In the genomic region with DNA sequence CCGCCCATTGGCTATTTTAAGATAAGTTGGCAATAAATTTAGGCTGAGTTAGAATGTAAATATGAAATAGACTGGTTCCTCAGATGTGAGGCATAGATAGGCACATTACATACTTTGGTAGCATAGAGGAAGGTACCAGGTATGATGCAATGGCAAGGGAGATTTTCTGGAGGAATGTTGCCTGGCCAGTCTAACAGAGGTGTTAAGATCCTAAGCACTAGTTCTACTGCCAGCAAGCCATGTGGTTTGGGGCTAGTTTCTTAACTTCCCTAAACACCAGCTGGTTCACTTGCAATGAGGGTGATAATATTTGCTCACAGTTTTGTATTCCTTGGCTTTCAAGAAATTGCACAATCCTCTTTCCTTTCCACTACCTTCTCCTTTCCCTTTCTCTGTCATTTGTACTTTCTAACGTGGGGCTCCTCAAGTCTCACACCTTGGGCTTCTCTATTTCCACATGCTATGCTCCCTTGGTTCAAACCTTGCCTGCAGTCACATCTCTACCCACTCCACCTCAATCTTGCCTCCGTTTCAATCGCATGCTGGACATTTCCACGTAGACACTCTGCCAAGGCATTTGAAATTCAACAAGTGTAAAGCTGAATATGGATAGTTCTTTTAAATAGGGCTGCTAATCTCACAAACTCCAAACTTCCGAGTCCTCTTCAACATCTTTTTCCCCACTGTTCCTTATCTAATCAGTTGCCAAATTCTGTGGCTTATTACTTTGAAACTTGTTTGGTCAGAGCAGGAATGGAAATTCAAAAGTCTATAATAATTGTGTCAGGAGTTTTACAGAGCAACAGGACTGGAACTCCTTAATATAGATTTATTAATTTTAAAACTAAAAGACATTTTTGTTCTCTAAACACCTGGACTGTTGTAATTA, we compare ENCODE assay signal across 11 cellular contexts. TPM values are rescaled to one million over a fixed set of nuclear protein-coding genes. Genes with fewer than 3 reads are reported as not detected.
DNase-seq lines count a peak whose midpoint lies in the region; ATAC-seq and TF ChIP-seq lines count a peak whose summit lies in the region.
"Had no signal": no experiment of that assay in that cellular context is flagged by ENCODE, and none has a peak within 500 bp of the region (broad histone marks: within the 10 kb centered on the region; RNA-seq: fewer than 3 reads in every experiment).

No MANE protein-coding gene starts in this region.

- peaks cover 0 to 4% (median 0%) of the 10 kb centered on the region in 7 donors for H3K9me3 Mint-ChIP-seq in naive B cell
- H3K9me3 Mint-ChIP-seq in activated CD8-positive, alpha-beta T cell treated with anti-CD3 and anti-CD28 coated beads, Interleukin-2, amount 10 ng/mL, durations not matched to agents 7 days and 5 days (ENCODE audit: insufficient read depth): no peaks in the 10 kb centered on the region
- H3K9me3 Mint-ChIP-seq: nephron had no signal

- no peaks in the 10 kb centered on the region for H3K4me1 ChIP-seq in uterus

- CTCF ChIA-PET in activated CD8-positive, alpha-beta T cell treated with anti-CD3 and anti-CD28 coated beads, Interleukin-2, amount 10 ng/mL, durations not matched to agents 7 days and 5 days (lab: Charles Lee): no interaction called here

- H3K9me3 ChIP-seq in uterus: no peaks in the 10 kb centered on the region

- peak overlapping the region in 4 of 8 donors; percentile 22 to 48 (median 26) for H3K4me3 Mint-ChIP-seq in naive B cell
- H3K4me3 Mint-ChIP-seq in activated CD8-positive, alpha-beta T cell treated with anti-CD3 and anti-CD28 coated beads, Interleukin-2, amount 10 ng/mL, durations not matched to agents 7 days and 5 days: no peak overlapping the region
- H3K4me3 Mint-ChIP-seq: activated naive CD8-positive, alpha-beta T cell treated with anti-CD3 and anti-CD28 coated beads, Interleukin-2, amount 10 ng/mL, durations not matched to agents 7 days and 5 days; nephron had no signal

- POLR2A ChIA-PET in activated CD8-positive, alpha-beta T cell treated with anti-CD3 and anti-CD28 coated beads, Interleukin-2, amount 10 ng/mL, durations not matched to agents 7 days and 5 days (lab: Charles Lee): no interaction called here

- TF ChIP-seq CTCF in cardiac fibroblast (IDR thresholded peaks at IDR 0.05; ENCODE audit: low read depth, low read length) (no peak), uterus (IDR thresholded peaks at IDR 0.05) (no peak)

- H3K27ac ChIP-seq in uterus: no peak overlapping the region

- ATAC-seq in naive B cell (ENCODE audit: low read depth in 2 of 2): no peak
- ATAC-seq in activated CD8-positive, alpha-beta T cell treated with anti-CD3 and anti-CD28 coated beads, Interleukin-2, amount 10 ng/mL, durations not matched to agents 7 days and 5 days: no peak

- no peak for TF ChIP-seq POLR2A in uterus (IDR thresholded peaks at IDR 0.05)

- no peaks in the 10 kb centered on the region for H3K27me3 ChIP-seq in uterus

- H3K36me3 ChIP-seq in uterus: no peaks in the 10 kb centered on the region

- no peaks in the 10 kb centered on the region for H3K36me3 Mint-ChIP-seq in naive B cell
- peaks cover 4% of the 10 kb centered on the region for H3K36me3 Mint-ChIP-seq in activated CD8-positive, alpha-beta T cell treated with anti-CD3 and anti-CD28 coated beads, Interleukin-2, amount 10 ng/mL, durations not matched to agents 7 days and 5 days (ENCODE audit: low read depth)

- H3K27me3 Mint-ChIP-seq in naive B cell: no peaks in the 10 kb centered on the region
- H3K27me3 Mint-ChIP-seq in activated CD8-positive, alpha-beta T cell treated with anti-CD3 and anti-CD28 coated beads, Interleukin-2, amount 10 ng/mL, durations not matched to agents 7 days and 5 days (ENCODE audit: low read depth): peaks cover 2% of the 10 kb centered on the region
- H3K27me3 Mint-ChIP-seq: activated naive CD8-positive, alpha-beta T cell treated with anti-CD3 and anti-CD28 coated beads, Interleukin-2, amount 10 ng/mL, durations not matched to agents 7 days and 5 days had no signal

- intact Hi-C loops in uterus (cut with DNase I; ENCODE audit: low total_unique reads): no loop called here

- H3K4me1 Mint-ChIP-seq in naive B cell: peaks cover 32 to 49% (median 41%) of the 10 kb centered on the region in 3 donors
- peaks cover 17% of the 10 kb centered on the region for H3K4me1 Mint-ChIP-seq in activated CD8-positive, alpha-beta T cell treated with anti-CD3 and anti-CD28 coated beads, Interleukin-2, amount 10 ng/mL, durations not matched to agents 7 days and 5 days (ENCODE audit: low read depth)

- H3K4me3 ChIP-seq in cardiac fibroblast (replicated peaks in 1 of 2; ENCODE audit: low read depth in 2 of 2, low read length in 2 of 2) (no peak overlapping the region), uterus (no peak overlapping the region)

- DNase-seq in CMK (ENCODE audit: low read depth) (peak; percentile 52), NCI-H1048 (lab: John Stamatoyannopoulos, UW) (peak; percentile 58), cardiac fibroblast (ENCODE audit: low read depth in 2 of 2) (peak; percentile 27 to 78), naive B cell (no peak), uterus (no peak), COLO668 (lab: John Stamatoyannopoulos, UW; ENCODE audit: unreplicated experiment) (no peak)
- DNase-seq in effector CD8-positive, alpha-beta T cell (lab: John Stamatoyannopoulos, UW): no peak
- DNase-seq in activated CD8-positive, alpha-beta T cell treated with anti-CD3 and anti-CD28 coated beads, Interleukin-2, amount 10 ng/mL, durations not matched to agents 7 days and 5 days: no peak
- DNase-seq: activated naive CD8-positive, alpha-beta T cell treated with anti-CD3 and anti-CD28 coated beads, Interleukin-2, amount 10 ng/mL, durations not matched to agents 7 days and 5 days; NCI-H2171 treated with DMSO at 0.1 percent for 48 hours had no signal

- H3K27ac Mint-ChIP-seq in naive B cell: peak overlapping the region; percentile 40 to 93 (median 74)
- no peak overlapping the region for H3K27ac Mint-ChIP-seq in activated CD8-positive, alpha-beta T cell treated with anti-CD3 and anti-CD28 coated beads, Interleukin-2, amount 10 ng/mL, durations not matched to agents 7 days and 5 days
- H3K27ac Mint-ChIP-seq: activated naive CD8-positive, alpha-beta T cell treated with anti-CD3 and anti-CD28 coated beads, Interleukin-2, amount 10 ng/mL, durations not matched to agents 7 days and 5 days; nephron had no signal

RNA-seq across cellular contexts. Expression of a gene that starts 4.6 kb away (rescaled TPM):
- 100 to 1,000 TPM; 232 to 326 (median 293) TPM for polyA plus RNA-seq in naive B cell (ENCODE audit: low read depth in 6 of 6)
- total RNA-seq in uterus: 100 to 1,000 TPM in 1 of 4 donors, 10 to 100 TPM in 3; 27.2 to 224 (median 59.5) TPM
- 10 to 100 TPM; 82.1 to 85.5 TPM for total RNA-seq in activated CD8-positive, alpha-beta T cell treated with anti-CD3 and anti-CD28 coated beads, Interleukin-2, amount 10 ng/mL, durations not matched to agents 7 days and 5 days

Comparison
In these comparisons a context has a peak if more than half of its experiments do, and no peak if none do; other contexts are left out.
1. DNase-seq: peak in CMK (single experiment), NCI-H1048 (single experiment) and cardiac fibroblast (2 of 2); none in naive B cell (single experiment), uterus (0 of 2), effector CD8-positive, alpha-beta T cell (single experiment), activated CD8-positive, alpha-beta T cell treated with anti-CD3 and anti-CD28 coated beads, Interleukin-2, amount 10 ng/mL, durations not matched to agents 7 days and 5 days (single experiment) and COLO668 (single experiment).